In the genomic region with DNA sequence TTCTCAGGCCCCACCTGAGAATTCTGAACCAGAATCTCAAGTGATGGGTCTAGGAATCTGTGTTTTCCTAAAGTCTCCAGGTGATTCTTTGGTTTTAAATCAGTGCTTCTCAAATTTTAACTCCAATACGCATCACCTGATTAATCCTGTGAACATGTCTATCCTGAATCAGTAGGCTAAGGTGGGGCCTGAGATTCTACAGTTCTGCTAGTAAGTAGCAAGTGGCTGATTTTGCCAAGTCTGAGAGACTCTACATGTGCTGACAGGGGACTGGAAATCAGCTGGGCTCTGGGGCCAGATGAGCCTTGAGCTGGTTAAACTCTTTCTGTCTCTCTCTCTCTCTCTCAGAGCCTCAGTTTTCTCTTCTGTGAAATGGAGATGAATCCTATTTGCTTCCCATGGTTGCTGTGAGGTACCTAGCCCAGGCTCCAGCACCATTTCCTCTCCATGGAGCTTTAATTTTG, we compare ENCODE assay signal across 11 cellular contexts. TPM values are rescaled to one million over a fixed set of nuclear protein-coding genes. Genes with fewer than 3 reads are reported as not detected.
DNase-seq lines count a peak whose midpoint lies in the region; ATAC-seq lines count a peak whose summit lies in the region.
"Had no signal": no experiment of that assay in that cellular context is flagged by ENCODE, and none has a peak within 500 bp of the region (broad histone marks: within the 10 kb centered on the region; RNA-seq: fewer than 3 reads in every experiment).

No MANE protein-coding gene starts in this region.

- peaks cover 84% of the 10 kb centered on the region for H3K4me1 Mint-ChIP-seq in activated CD8-positive, alpha-beta memory T cell treated with anti-CD3 and anti-CD28 coated beads, Interleukin-2, amount 10 ng/mL, durations not matched to agents 7 days and 5 days
- H3K4me1 Mint-ChIP-seq in T-cell: peaks cover 97% of the 10 kb centered on the region in 3 donors
- peaks cover 87 to 100% of the 10 kb centered on the region in 2 donors for H3K4me1 Mint-ChIP-seq in stimulated activated naive B cell treated with anti-CD40 and anti-IgM and Interleukin-4, amounts not matched to agents 10 μg/mL and 1 μg/mL and 100 μg/mL, for 72 hours

- H3K27ac Mint-ChIP-seq in activated CD8-positive, alpha-beta memory T cell treated with anti-CD3 and anti-CD28 coated beads, Interleukin-2, amount 10 ng/mL, durations not matched to agents 7 days and 5 days: peak overlapping the region; percentile 51
- peak overlapping the region; percentile 88 to 90 for H3K27ac Mint-ChIP-seq in T-cell
- peak overlapping the region; percentile 100 for H3K27ac Mint-ChIP-seq in stimulated activated naive B cell treated with anti-CD40 and anti-IgM and Interleukin-4, amounts not matched to agents 10 μg/mL and 1 μg/mL and 100 μg/mL, for 72 hours

- peaks cover 41% of the 10 kb centered on the region for H3K36me3 Mint-ChIP-seq in activated CD8-positive, alpha-beta memory T cell treated with anti-CD3 and anti-CD28 coated beads, Interleukin-2, amount 10 ng/mL, durations not matched to agents 7 days and 5 days
- H3K36me3 Mint-ChIP-seq in T-cell: peaks cover 71% of the 10 kb centered on the region
- peaks cover 78 to 94% of the 10 kb centered on the region in 2 donors for H3K36me3 Mint-ChIP-seq in stimulated activated naive B cell treated with anti-CD40 and anti-IgM and Interleukin-4, amounts not matched to agents 10 μg/mL and 1 μg/mL and 100 μg/mL, for 72 hours

- no peak for DNase-seq in activated CD8-positive, alpha-beta memory T cell treated with anti-CD3 and anti-CD28 coated beads, Interleukin-2, amount 10 ng/mL, durations not matched to agents 7 days and 5 days
- no peak for DNase-seq in activated CD8-positive, alpha-beta memory T cell treated with anti-CD3 and anti-CD28 coated beads for 24 hours
- DNase-seq in T-cell: no peak
- DNase-seq in hepatic stellate cell (ENCODE audit: low spot score): peak; percentile 3
- DNase-seq in stimulated activated naive B cell treated with anti-CD40 and anti-IgM and Interleukin-4, amounts not matched to agents 10 μg/mL and 1 μg/mL and 100 μg/mL, for 72 hours: no peak
- no peak for DNase-seq in central memory CD4-positive, alpha-beta T cell
- DNase-seq: cerebellar nuclear complex had no signal

- CTCF ChIA-PET in activated CD8-positive, alpha-beta memory T cell treated with anti-CD3 and anti-CD28 coated beads, Interleukin-2, amount 10 ng/mL, durations not matched to agents 7 days and 5 days (lab: Charles Lee): interaction anchor here (1.4 to 14.0 kb wide), 4 partner anchors 8 to 198 kb away, joined by 3 to 447 read pairs (median 6); no protein-coding TSS in a partner anchor
- CTCF ChIA-PET in T-cell (lab: Charles Lee): interaction anchor here (0.6 to 1.6 kb wide), 6 partner anchors 9 to 197 kb away, joined by 3 to 5 read pairs (median 4); no protein-coding TSS in a partner anchor

- POLR2A ChIA-PET in T-cell (lab: Charles Lee): interaction anchor here (0.6 kb wide), 2 partner anchors 55 to 79 kb away, joined by 3 read pairs; no protein-coding TSS in a partner anchor

- no peak overlapping the region for H3K4me3 Mint-ChIP-seq in activated CD8-positive, alpha-beta memory T cell treated with anti-CD3 and anti-CD28 coated beads, Interleukin-2, amount 10 ng/mL, durations not matched to agents 7 days and 5 days
- H3K4me3 Mint-ChIP-seq in T-cell: peak overlapping the region in 2 of 3 donors; percentile 2 to 99
- H3K4me3 Mint-ChIP-seq in stimulated activated naive B cell treated with anti-CD40 and anti-IgM and Interleukin-4, amounts not matched to agents 10 μg/mL and 1 μg/mL and 100 μg/mL, for 72 hours: peak overlapping the region; percentile 76 to 89

- H3K27me3 Mint-ChIP-seq in activated CD8-positive, alpha-beta memory T cell treated with anti-CD3 and anti-CD28 coated beads, Interleukin-2, amount 10 ng/mL, durations not matched to agents 7 days and 5 days: no peaks in the 10 kb centered on the region
- no peaks in the 10 kb centered on the region for H3K27me3 Mint-ChIP-seq in T-cell
- H3K27me3 Mint-ChIP-seq in stimulated activated naive B cell treated with anti-CD40 and anti-IgM and Interleukin-4, amounts not matched to agents 10 μg/mL and 1 μg/mL and 100 μg/mL, for 72 hours: peaks cover 0 to 4% of the 10 kb centered on the region in 2 donors

- no peaks in the 10 kb centered on the region for H3K9me3 Mint-ChIP-seq in activated CD8-positive, alpha-beta memory T cell treated with anti-CD3 and anti-CD28 coated beads, Interleukin-2, amount 10 ng/mL, durations not matched to agents 7 days and 5 days (ENCODE audit: low read depth)
- no peaks in the 10 kb centered on the region for H3K9me3 Mint-ChIP-seq in T-cell
- no peaks in the 10 kb centered on the region for H3K9me3 Mint-ChIP-seq in stimulated activated naive B cell treated with anti-CD40 and anti-IgM and Interleukin-4, amounts not matched to agents 10 μg/mL and 1 μg/mL and 100 μg/mL, for 72 hours

- ATAC-seq in activated CD8-positive, alpha-beta memory T cell treated with anti-CD3 and anti-CD28 coated beads, Interleukin-2, amount 10 ng/mL, durations not matched to agents 7 days and 5 days: no peak
- ATAC-seq in T-cell (replicated peaks in 1 of 4) (no peak), HG03460 (IDR thresholded peaks at IDR 0.05; ENCODE audit: unreplicated experiment) (no peak)
- no peak for ATAC-seq in stimulated activated naive B cell treated with anti-CD40 and anti-IgM and Interleukin-4, amounts not matched to agents 10 μg/mL and 1 μg/mL and 100 μg/mL, for 72 hours (replicated peaks)
- ATAC-seq in activated CD4-positive, CD25-positive, alpha-beta regulatory T cell treated with anti-CD3 and anti-CD28 coated beads, Interleukin-2, amount 50 U/mL, for 24 hours: no peak

RNA-seq across cellular contexts. Expression of gene CCR7, which starts 9.0 kb away (rescaled TPM):
- 10 to 100 TPM; 43.5 to 83.9 TPM for total RNA-seq in activated CD8-positive, alpha-beta memory T cell treated with anti-CD3 and anti-CD28 coated beads, Interleukin-2, amount 10 ng/mL, durations not matched to agents 7 days and 5 days
- 100 to 1,000 TPM; 173 to 438 (median 340) TPM for total RNA-seq in T-cell
- total RNA-seq: fibroblast of villous mesenchyme, pulmonary artery endothelial cell had no signal

RNA-seq across cellular contexts. Expression of gene TNS4, which starts 54.8 kb away (rescaled TPM):
- total RNA-seq in activated CD8-positive, alpha-beta memory T cell treated with anti-CD3 and anti-CD28 coated beads, Interleukin-2, amount 10 ng/mL, durations not matched to agents 7 days and 5 days: 1 to 10 TPM; 4.2 to 5.8 TPM
- 1 to 10 TPM in 2 of 5 donors, under 1 TPM in 3; 0.55 to 3.7 (median 0.66) TPM for total RNA-seq in T-cell
- total RNA-seq: fibroblast of villous mesenchyme, pulmonary artery endothelial cell had no signal
